Comparison of ENCODE assay signal across 17 cellular contexts in the genomic region with DNA sequence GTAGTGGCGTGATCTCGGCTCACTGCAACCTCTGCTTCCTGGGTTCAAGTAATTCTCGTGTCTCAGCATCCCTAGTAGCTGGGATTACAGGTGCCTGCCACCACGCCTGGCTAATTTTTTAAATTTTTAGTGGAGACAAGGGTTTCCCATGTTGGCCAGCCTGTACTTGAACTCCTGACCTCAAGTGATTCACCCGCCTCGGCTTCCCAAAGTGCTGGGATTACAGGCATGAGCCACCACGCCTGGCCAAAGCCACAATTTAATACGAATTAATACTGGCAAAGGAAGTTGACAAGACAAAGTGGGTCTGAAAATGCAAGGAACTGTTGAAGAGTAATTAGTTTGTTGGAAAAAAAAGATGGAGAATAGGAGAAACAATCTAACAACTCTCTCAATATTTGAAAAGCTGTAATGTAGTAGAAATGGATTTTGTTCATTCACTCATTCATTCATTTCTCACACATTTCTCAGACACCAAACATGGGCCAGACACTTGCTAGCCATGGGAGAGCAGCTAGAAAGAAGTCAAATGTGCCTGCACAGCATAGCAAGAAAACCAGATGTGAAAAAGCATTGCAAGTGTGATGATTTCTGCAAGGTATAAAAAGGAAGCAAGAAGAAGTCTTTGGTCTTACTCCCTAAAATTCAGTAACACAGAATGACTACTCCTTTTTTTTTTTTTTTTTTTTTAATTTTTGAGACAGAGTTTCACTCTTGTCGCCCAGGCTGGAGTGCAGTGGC.
"Had no signal": no experiment of that assay in that cellular context is flagged by ENCODE, and none has a peak within 500 bp of the region (broad histone marks: within the 10 kb centered on the region; RNA-seq: fewer than 3 reads in every experiment).

No MANE protein-coding gene starts in this region.

- H3K36me3 ChIP-seq: gastroesophageal sphincter, neutrophil, stomach had no signal

- H3K4me1 ChIP-seq: psoas muscle had no signal

- H3K4me3 Mint-ChIP-seq: naive thymus-derived CD8-positive, alpha-beta T cell; stimulated activated naive B cell treated with anti-CD40 and anti-IgM and Interleukin-4, amounts not matched to agents 10 μg/mL and 1 μg/mL and 100 μg/mL, for 72 hours had no signal

- H3K27ac Mint-ChIP-seq: stimulated activated naive B cell treated with anti-CD40 and anti-IgM and Interleukin-4, amounts not matched to agents 10 μg/mL and 1 μg/mL and 100 μg/mL, for 72 hours had no signal

- H3K4me1 Mint-ChIP-seq: naive thymus-derived CD8-positive, alpha-beta T cell; stimulated activated naive B cell treated with anti-CD40 and anti-IgM and Interleukin-4, amounts not matched to agents 10 μg/mL and 1 μg/mL and 100 μg/mL, for 72 hours had no signal

- H3K27ac ChIP-seq: gastroesophageal sphincter, neutrophil, psoas muscle, stomach had no signal

- DNase-seq: effector memory CD4-positive, alpha-beta T cell; glutamatergic neuron; islet precursor cell; left colon; mucosa of descending colon; naive thymus-derived CD8-positive, alpha-beta T cell; psoas muscle; stimulated activated CD4-positive, alpha-beta T cell treated with anti-CD3 and anti-CD28 coated beads, Interleukin-2, amount 100 ng/mL, for 24 hours; stimulated activated CD4-positive, alpha-beta T cell treated with anti-CD3 and anti-CD28 coated beads, Interleukin-4, amount 100 ng/mL, for 4 hours; stimulated activated naive B cell treated with anti-CD40 and anti-IgM and Interleukin-4, amounts not matched to agents 10 μg/mL and 1 μg/mL and 100 μg/mL, for 72 hours; stomach; substantia nigra; trophoblast cell had no signal

- ATAC-seq: gastroesophageal sphincter; left colon; mucosa of descending colon; naive thymus-derived CD8-positive, alpha-beta T cell; sciatic nerve; stimulated activated naive B cell treated with anti-CD40 and anti-IgM and Interleukin-4, amounts not matched to agents 10 μg/mL and 1 μg/mL and 100 μg/mL, for 72 hours had no signal

- H3K27me3 ChIP-seq: gastroesophageal sphincter, stomach had no signal

- H3K4me3 ChIP-seq: gastroesophageal sphincter, mucosa of descending colon, psoas muscle, skin epidermis, stomach had no signal
